ENCODE assay signal across 8 cellular contexts in the genomic region with DNA sequence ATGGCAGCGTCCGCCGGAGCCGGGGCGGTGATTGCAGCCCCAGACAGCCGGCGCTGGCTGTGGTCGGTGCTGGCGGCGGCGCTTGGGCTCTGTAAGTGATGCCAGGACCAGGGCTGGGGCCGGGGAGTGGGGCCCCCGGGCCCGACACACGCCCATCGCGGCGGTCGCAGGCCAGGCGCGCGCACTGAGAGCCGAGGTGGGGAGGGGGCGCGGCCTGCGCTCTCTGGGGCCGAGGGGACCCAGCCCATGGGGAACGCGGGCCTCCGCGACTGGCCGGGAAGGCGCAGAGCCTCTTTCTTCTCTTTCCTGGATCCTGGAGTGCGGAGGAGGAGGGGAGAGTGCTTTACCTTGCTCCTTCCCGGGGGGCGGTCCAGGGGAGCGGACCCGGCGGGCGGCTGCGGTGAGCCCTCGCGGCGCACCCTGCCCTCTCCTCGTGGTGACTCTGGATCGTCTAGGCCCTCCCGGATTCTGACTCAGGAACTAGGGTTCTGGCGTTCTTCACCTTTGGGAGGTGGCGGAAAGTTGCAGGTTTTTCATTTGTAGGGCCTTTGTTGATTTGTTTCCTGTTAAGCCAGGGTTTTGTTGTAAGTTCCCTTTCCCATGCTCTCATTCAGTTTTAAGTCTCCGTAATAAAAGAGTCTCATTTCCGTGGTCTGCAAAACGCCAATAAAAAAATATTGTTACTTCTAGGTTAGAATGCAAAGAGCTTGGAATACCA. TPM values are rescaled to one million over a fixed set of nuclear protein-coding genes. Genes with fewer than 3 reads are reported as not detected.
DNase-seq lines count a peak whose midpoint lies in the region; ATAC-seq and TF ChIP-seq lines count a peak whose summit lies in the region.

No MANE protein-coding gene starts in this region.

- CTCF ChIA-PET in HCT116 (lab: Charles Lee) (interaction anchor here (1.0 kb wide), 1 partner anchor 360 kb away, joined by 3 read pairs; no protein-coding TSS in a partner anchor), activated B cell treated with CpG ODN at 0.5 μM for 24 hours (lab: Charles Lee) (interaction anchor here (1.0 kb wide), 1 partner anchor 360 kb away, joined by 3 read pairs; no protein-coding TSS in a partner anchor)

- intact Hi-C loops in HCT116 (cut with micrococcal nuclease) (no loop called here), activated B cell treated with CpG ODN at 0.5 μM for 24 hours (cut with micrococcal nuclease) (loop anchor here (1.0 to 5.0 kb wide), 4 partner anchors 8 to 1645 kb away; partner anchors contain the start of genes BLZF1, NME7 and TADA1), upper lobe of right lung (cut with DNase I) (loop anchor here (10.0 kb wide), 1 partner anchor 72 kb away; no protein-coding TSS in a partner anchor)

- no peaks in the 10 kb centered on the region for H3K9me3 Mint-ChIP-seq in activated B cell treated with CpG ODN at 0.5 μM for 24 hours

- TF ChIP-seq POLR2A in HCT116 (IDR thresholded peaks at IDR 0.05; ENCODE audit: borderline replicate concordance, extremely low read depth, insufficient read depth, insufficient read length), result no peak

- H3K4me3 ChIP-seq in HCT116 (replicated peaks in 1 of 2; ENCODE audit: low read depth in 1 of 2, low read length in 2 of 2) (peak overlapping the region; percentile 54 to 78), muscle layer of colon (ENCODE audit: low read depth in 1 of 2, low read length in 2 of 2) (peak overlapping the region; percentile 84 to 93), upper lobe of right lung (peak overlapping the region; percentile 83)

- TF ChIP-seq CTCF in HCT116 (IDR thresholded peaks at IDR 0.05 in 2 of 3, conservative IDR thresholded peaks at IDR 0.05 in 1 of 3; ENCODE audit: borderline replicate concordance in 1 of 3, insufficient read depth in 1 of 3, low read depth in 2 of 3, low read length in 2 of 3), result no peak
- TF ChIP-seq CTCF in activated B cell treated with CpG ODN at 0.5 μM for 24 hours (IDR thresholded peaks at IDR 0.05), result no peak
- TF ChIP-seq CTCF in upper lobe of right lung (IDR thresholded peaks at IDR 0.05), result no peak

- peak; percentile 58 for ATAC-seq in HCT116
- ATAC-seq in activated B cell treated with CpG ODN at 0.5 μM for 24 hours (ENCODE audit: low read depth), result peak; percentile 17
- ATAC-seq in upper lobe of right lung, result peak; percentile 66

- peaks cover 71% of the 10 kb centered on the region for H3K4me1 Mint-ChIP-seq in activated B cell treated with CpG ODN at 0.5 μM for 24 hours

- H3K27ac ChIP-seq in HCT116 (ENCODE audit: low read depth, low read length), result peak overlapping the region; percentile 71
- peak overlapping the region; percentile 72 for H3K27ac ChIP-seq in epithelial cell of prostate
- H3K27ac ChIP-seq in muscle layer of colon (ENCODE audit: low read depth, low read length), result peak overlapping the region; percentile 88
- H3K27ac ChIP-seq in upper lobe of right lung, result peak overlapping the region; percentile 85

- peaks cover 5% of the 10 kb centered on the region for H3K36me3 Mint-ChIP-seq in activated B cell treated with CpG ODN at 0.5 μM for 24 hours (ENCODE audit: low read depth)

- H3K4me3 Mint-ChIP-seq in activated B cell treated with CpG ODN at 0.5 μM for 24 hours, result peak overlapping the region; percentile 94

- no TSS peak for BruUV-seq in HCT116 (replicated peaks; lab: Mats Ljungman, UMichigan)

- H3K9ac ChIP-seq in HCT116 (ENCODE audit: low read length) (peak overlapping the region; percentile 76), muscle layer of colon (ENCODE audit: low read length) (peak overlapping the region; percentile 58)

- H4K20me1 ChIP-seq in HCT116 (ENCODE audit: insufficient read depth), result no peaks in the 10 kb centered on the region; the same call in 1 of the 2 replicates

- DNase-seq in NCI-H1694 treated with DMSO at 0.1 percent for 48 hours (lab: John Stamatoyannopoulos, UW) (peak; percentile 18), NCI-H1694 (lab: John Stamatoyannopoulos, UW) (no peak), HCT116 (ENCODE audit: low read depth, low spot score) (no peak), LoVo (ENCODE audit: low spot score) (peak; percentile 51), activated B cell treated with CpG ODN at 0.5 μM for 24 hours (no peak), epithelial cell of prostate (ENCODE audit: low read depth, low spot score) (no peak), upper lobe of right lung (peak; percentile 73)

- H3K36me3 ChIP-seq in HCT116 (ENCODE audit: control insufficient read depth in 1 of 2, insufficient read depth in 2 of 2, low read length in 2 of 2), result no peaks in the 10 kb centered on the region
- no peaks in the 10 kb centered on the region for H3K36me3 ChIP-seq in muscle layer of colon (ENCODE audit: insufficient read depth, low read length)
- no peaks in the 10 kb centered on the region for H3K36me3 ChIP-seq in upper lobe of right lung

- POLR2A ChIA-PET in HCT116 (lab: Charles Lee) (no interaction called here), activated B cell treated with CpG ODN at 0.5 μM for 24 hours (lab: Charles Lee) (interaction anchor here (0.6 to 1.4 kb wide), 6 partner anchors 9 to 214 kb away, joined by 4 to 8 read pairs (median 4); partner anchors contain the start of gene DCAF6)

- H3K27me3 Mint-ChIP-seq in activated B cell treated with CpG ODN at 0.5 μM for 24 hours, result no peaks in the 10 kb centered on the region

- RAD21 ChIA-PET in HCT116 (lab: Charles Lee; ENCODE audit: low non-redundant PET in 1 of 2, low total read pairs in 2 of 2, uncharacterized antibody in 2 of 2, unreplicated experiment in 2 of 2), result no interaction called here

- H3K9me3 ChIP-seq in HCT116 (ENCODE audit: control insufficient read depth in 1 of 2, insufficient read depth in 1 of 2, low read depth in 1 of 2, low read length in 2 of 2) (no peaks in the 10 kb centered on the region), muscle layer of colon (ENCODE audit: low read length) (no peaks in the 10 kb centered on the region), upper lobe of right lung (no peaks in the 10 kb centered on the region)

- H3K27me3 ChIP-seq in HCT116 (ENCODE audit: insufficient read depth, low read length) (no peaks in the 10 kb centered on the region), muscle layer of colon (ENCODE audit: control insufficient read depth in 1 of 2, insufficient read depth in 2 of 2, low read length in 2 of 2) (no peaks in the 10 kb centered on the region), upper lobe of right lung (no peaks in the 10 kb centered on the region)

- peaks cover 12 to 27% of the 10 kb centered on the region in 2 experiments; a peak in 3 of 4 replicates for H3K4me1 ChIP-seq in HCT116 (ENCODE audit: control insufficient read depth in 1 of 2, insufficient read depth in 2 of 2, low read length in 2 of 2)
- H3K4me1 ChIP-seq in muscle layer of colon (ENCODE audit: insufficient read depth, low read length), result peaks cover 39% of the 10 kb centered on the region
- H3K4me1 ChIP-seq in upper lobe of right lung, result peaks cover 26% of the 10 kb centered on the region

- H3K27ac Mint-ChIP-seq in activated B cell treated with CpG ODN at 0.5 μM for 24 hours, result peak overlapping the region; percentile 55

- peak overlapping the region; percentile 86 for H3K4me2 ChIP-seq in HCT116 (ENCODE audit: low read length)

- H3K79me2 ChIP-seq in HCT116 (ENCODE audit: insufficient read depth, low read length), result peaks cover 49% of the 10 kb centered on the region

- no peaks in the 10 kb centered on the region for H3K9me2 ChIP-seq in HCT116 (ENCODE audit: insufficient read depth)

- TF ChIP-seq RAD21 in HCT116 (IDR thresholded peaks at IDR 0.05; ENCODE audit: low read depth), result no peak

- no peak overlapping the region for H2AFZ ChIP-seq in HCT116 (ENCODE audit: low read depth, low read length, poor library complexity, severe bottlenecking)

TF ChIP-seq in HCT116, 20 proteins besides CTCF, POLR2A, EP300 and RAD21:
- TF ChIP-seq CBX3 (IDR thresholded peaks at IDR 0.05; ENCODE audit: low read depth) (no peak), CEBPB (IDR thresholded peaks at IDR 0.05; ENCODE audit: low read depth) (no peak), MAX (IDR thresholded peaks at IDR 0.05) (no peak), SRF (IDR thresholded peaks at IDR 0.05; ENCODE audit: low read depth) (no peak), POLR2AphosphoS5 (IDR thresholded peaks at IDR 0.05; ENCODE audit: low read depth, low read length) (no peak; the same call in 1 of the 2 replicates), TCF7L2 (IDR thresholded peaks at IDR 0.05; ENCODE audit: borderline replicate concordance, extremely low read depth, insufficient read depth, insufficient read length) (no peak), ZFX (IDR thresholded peaks at IDR 0.05) (peak; percentile 75)

RNA-seq across cellular contexts. Expression of gene MPZL1, which starts 0.5 kb away (rescaled TPM):
- total RNA-seq in HCT116 (2021; ENCODE audit: unreplicated experiment) (52.9 TPM), activated B cell treated with CpG ODN at 0.5 μM for 24 hours (27.2 and 27.4 TPM in 2 replicates), upper lobe of right lung (85.2 TPM)
- polyA plus RNA-seq in HCT116 (2012), result 23.4 and 26.4 TPM in 2 replicates

Comparison
In these comparisons a context has a peak if more than half of its experiments do, and no peak if none do; other contexts are left out.
1. DNase-seq: peak in NCI-H1694 treated with DMSO at 0.1 percent for 48 hours (single experiment), LoVo (single experiment) and upper lobe of right lung (single experiment); none in NCI-H1694 (single experiment), HCT116 (single experiment), activated B cell treated with CpG ODN at 0.5 μM for 24 hours (single experiment) and epithelial cell of prostate (single experiment).
2. Peak in every context shown above with its lines, with median percentiles within 50 percentile points of each other: ATAC-seq, H3K27ac ChIP-seq and H3K4me3 ChIP-seq.